ENCODE assay signal across 8 cellular contexts in the genomic region with DNA sequence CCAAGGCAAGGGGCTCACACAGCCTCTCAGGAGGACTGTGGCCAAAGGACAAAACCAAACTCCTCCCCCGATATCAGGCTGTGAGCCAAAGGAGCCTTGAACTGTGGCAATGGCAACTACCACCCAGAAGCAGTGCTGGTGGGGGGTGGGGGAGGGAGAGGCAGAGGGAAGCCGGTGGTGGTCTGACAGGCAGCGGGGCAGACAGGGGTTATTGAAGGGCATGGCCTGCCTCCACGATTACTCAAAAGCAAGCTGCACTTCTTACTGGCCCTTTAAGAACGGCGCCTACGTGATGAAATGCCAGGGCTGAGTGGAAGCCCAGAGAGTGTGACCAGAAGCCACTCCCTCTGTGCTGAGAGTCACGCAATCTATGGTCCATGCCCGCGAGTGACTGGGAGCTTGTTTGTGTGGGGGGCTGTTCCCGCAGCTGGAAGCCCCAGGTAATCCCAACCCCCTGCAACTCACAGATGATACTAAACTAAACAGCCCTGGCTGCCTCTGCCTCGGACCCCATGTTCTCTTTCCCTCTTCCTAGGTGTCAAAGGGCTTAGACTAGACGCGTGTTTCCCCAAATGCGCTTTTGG.
A peak's percentile ranks its signal among the peaks of the same experiment; 100 is the strongest.
DNase-seq lines count a peak whose midpoint lies in the region; ATAC-seq, FAIRE-seq and TF ChIP-seq lines count a peak whose summit lies in the region.

No MANE protein-coding gene starts in this region.

- TF ChIP-seq CTCF in GM12878 (IDR thresholded peaks at IDR 0.05 in 2 of 3, conservative IDR thresholded peaks at IDR 0.05 in 1 of 3; ENCODE audit: control insufficient read depth in 2 of 3, extremely low read depth in 1 of 3, insufficient read depth in 1 of 3, low read depth in 3 of 3, low read length in 3 of 3) (no peak), lower lobe of right lung (IDR thresholded peaks at IDR 0.05) (no peak)

- in situ Hi-C loops in GM12878 (cut with MboI) = no loop called here

- FAIRE-seq in GM12878 (lab: Jason Lieb, UNC) = peak; percentile 23

- no peak overlapping the region for H3K9ac ChIP-seq in GM12878 (ENCODE audit: control insufficient read depth, insufficient read depth, low read length)

- POLR2A ChIA-PET in GM12878 (lab: Charles Lee) = interaction anchor here (0.9 to 5.9 kb wide), 15 partner anchors 8 to 130 kb away, joined by 3 to 47 read pairs (median 6); no protein-coding TSS in a partner anchor

- no peak for TF ChIP-seq POLR2A in GM12878 (IDR thresholded peaks at IDR 0.05; ENCODE audit: low read depth, low read length)

- CTCF ChIA-PET in GM12878 (lab: Yijun Ruan, JAX) = interaction anchor here (1.0 to 2.4 kb wide), 7 partner anchors 9 to 138 kb away, joined by 3 to 13 read pairs (median 4); no protein-coding TSS in a partner anchor

- H3K27ac ChIP-seq in GM12878 (ENCODE audit: control insufficient read depth, insufficient read depth) (no peak overlapping the region; the same call in 1 of the 2 replicates), lower lobe of right lung (no peak overlapping the region)

- H2AFZ ChIP-seq in GM12878 (ENCODE audit: control insufficient read depth, low read depth, low read length) = peak overlapping the region; percentile 55

- H3K36me3 ChIP-seq in GM12878 (ENCODE audit: control insufficient read depth in 2 of 2, insufficient read depth in 2 of 2, low read length in 1 of 2) (no peaks in the 10 kb centered on the region), lower lobe of right lung (no peaks in the 10 kb centered on the region)

- H3K4me2 ChIP-seq in GM12878 (ENCODE audit: control insufficient read depth, insufficient read depth) = no peak overlapping the region; the same call in 1 of the 2 replicates

- H3K4me3 ChIP-seq in GM12878 (no peak overlapping the region), lower lobe of right lung (peak overlapping the region; percentile 4)

- H4K20me1 ChIP-seq in GM12878 (ENCODE audit: control insufficient read depth, insufficient read depth) = no peaks in the 10 kb centered on the region

- no peak for TF ChIP-seq RAD21 in GM12878 (IDR thresholded peaks at IDR 0.05; ENCODE audit: insufficient read depth, low read depth, low read length)

- no peaks in the 10 kb centered on the region for H3K79me2 ChIP-seq in GM12878 (ENCODE audit: control insufficient read depth, insufficient read depth, low read length)

- intact Hi-C loops in GM12878 (cut with micrococcal nuclease; ENCODE audit: unreplicated experiment) = no loop called here
- intact Hi-C loops in lower lobe of right lung (cut with DNase I) = no loop called here

- H3K4me1 ChIP-seq in GM12878 (ENCODE audit: control insufficient read depth, insufficient read depth, low read length) = peaks cover 3% of the 10 kb centered on the region; the same call in 1 of the 2 replicates
- H3K4me1 ChIP-seq in lower lobe of right lung = peaks cover 4% of the 10 kb centered on the region

- ATAC-seq in GM19035 (IDR thresholded peaks at IDR 0.05; ENCODE audit: unreplicated experiment) (peak; percentile 90), HG03280 (IDR thresholded peaks at IDR 0.05; ENCODE audit: unreplicated experiment) (peak; percentile 77), GM12878 (peak; percentile 96), lower lobe of right lung (peak; percentile 88 to 91), HG03342 (IDR thresholded peaks at IDR 0.05; ENCODE audit: unreplicated experiment) (no peak)

- no peaks in the 10 kb centered on the region; the same call in 2 of the 3 replicates for H3K9me3 ChIP-seq in GM12878 (replicated peaks; ENCODE audit: control insufficient read depth, insufficient read depth, low read length)
- H3K9me3 ChIP-seq in lower lobe of right lung = no peaks in the 10 kb centered on the region

- peak; percentile 78 to 87; a peak in 3 of 4 replicates for TF ChIP-seq EP300 in GM12878 (IDR thresholded peaks at IDR 0.05; ENCODE audit: borderline replicate concordance in 1 of 2, control insufficient read depth in 1 of 2, low read depth in 2 of 2, low read length in 2 of 2)

- SMC1A ChIA-PET in GM12878 (lab: Charles Lee; ENCODE audit: uncharacterized antibody, unreplicated experiment) = interaction anchor here (0.9 to 6.2 kb wide), 26 partner anchors 9 to 235 kb away, joined by 3 to 57 read pairs (median 5); no protein-coding TSS in a partner anchor

- 0 out of 4 replicates have a peak, but pooled peaks cover 0 to 2% of the 10 kb centered on the region in 2 experiments for H3K27me3 ChIP-seq in GM12878 (replicated peaks in 1 of 2; ENCODE audit: control insufficient read depth in 2 of 2, insufficient read depth in 2 of 2, low read length in 1 of 2)
- no peaks in the 10 kb centered on the region for H3K27me3 ChIP-seq in lower lobe of right lung (ENCODE audit: low read depth)

- BruUV-seq in GM12878 (replicated peaks; lab: Mats Ljungman, UMichigan) = no TSS peak

- RAD21 ChIA-PET in GM12878 (lab: Charles Lee; ENCODE audit: unreplicated experiment) = interaction anchor here (1.0 to 6.6 kb wide), 26 partner anchors 8 to 332 kb away, joined by 3 to 57 read pairs (median 6); no protein-coding TSS in a partner anchor

- DNase-seq in GM12878 (ENCODE audit: low read depth, low spot score) = peak; percentile 60
- DNase-seq in lower lobe of right lung = peak; percentile 79
- DNase-seq in NCI-H82 (lab: John Stamatoyannopoulos, UW) = no peak
- no peak for DNase-seq in Ammon's horn (ENCODE audit: low spot score)
- no peak for DNase-seq in AML-193 (lab: John Stamatoyannopoulos, UW)

- WGBS in GM12878 (ENCODE audit: insufficient coverage, insufficient replicate concordance, low lambda C conversion rate, missing lambda C conversion rate) = 44% methylated on average over 13 of the region's 15 CpGs

TF ChIP-seq in GM12878, 131 proteins besides CTCF, POLR2A, EP300 and RAD21 (continues in another document):
- peak; percentile 67 for TF ChIP-seq MEF2B (IDR thresholded peaks at IDR 0.05; ENCODE audit: partially characterized antibody, poor library complexity, severe bottlenecking)
- TF ChIP-seq STAT1 (conservative IDR thresholded peaks at IDR 0.05) = no peak
- no peak for TF ChIP-seq LARP7 (IDR thresholded peaks at IDR 0.05)
- TF ChIP-seq MTA2 (IDR thresholded peaks at IDR 0.05; ENCODE audit: low read depth) = peak; percentile 85
- no peak for TF ChIP-seq CBX3 (IDR thresholded peaks at IDR 0.05; ENCODE audit: borderline replicate concordance, low read depth)
- TF ChIP-seq YBX1 (IDR thresholded peaks at IDR 0.05) = no peak
- TF ChIP-seq, protein P1, sequence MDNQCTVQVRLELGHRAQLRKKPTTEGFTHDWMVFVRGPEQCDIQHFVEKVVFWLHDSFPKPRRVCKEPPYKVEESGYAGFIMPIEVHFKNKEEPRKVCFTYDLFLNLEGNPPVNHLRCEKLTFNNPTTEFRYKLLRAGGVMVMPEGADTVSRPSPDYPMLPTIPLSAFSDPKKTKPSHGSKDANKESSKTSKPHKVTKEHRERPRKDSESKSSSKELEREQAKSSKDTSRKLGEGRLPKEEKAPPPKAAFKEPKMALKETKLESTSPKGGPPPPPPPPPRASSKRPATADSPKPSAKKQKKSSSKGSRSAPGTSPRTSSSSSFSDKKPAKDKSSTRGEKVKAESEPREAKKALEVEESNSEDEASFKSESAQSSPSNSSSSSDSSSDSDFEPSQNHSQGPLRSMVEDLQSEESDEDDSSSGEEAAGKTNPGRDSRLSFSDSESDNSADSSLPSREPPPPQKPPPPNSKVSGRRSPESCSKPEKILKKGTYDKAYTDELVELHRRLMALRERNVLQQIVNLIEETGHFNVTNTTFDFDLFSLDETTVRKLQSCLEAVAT (IDR thresholded peaks at IDR 0.05) = peak; percentile 88
- no peak for TF ChIP-seq MYB (IDR thresholded peaks at IDR 0.05; ENCODE audit: borderline replicate concordance, low read depth, low read length)
- no peak for TF ChIP-seq PML (IDR thresholded peaks at IDR 0.05; ENCODE audit: low read length)
- TF ChIP-seq ATF7 (IDR thresholded peaks at IDR 0.05; ENCODE audit: low read depth) = peak; percentile 81
- TF ChIP-seq, protein P2, sequence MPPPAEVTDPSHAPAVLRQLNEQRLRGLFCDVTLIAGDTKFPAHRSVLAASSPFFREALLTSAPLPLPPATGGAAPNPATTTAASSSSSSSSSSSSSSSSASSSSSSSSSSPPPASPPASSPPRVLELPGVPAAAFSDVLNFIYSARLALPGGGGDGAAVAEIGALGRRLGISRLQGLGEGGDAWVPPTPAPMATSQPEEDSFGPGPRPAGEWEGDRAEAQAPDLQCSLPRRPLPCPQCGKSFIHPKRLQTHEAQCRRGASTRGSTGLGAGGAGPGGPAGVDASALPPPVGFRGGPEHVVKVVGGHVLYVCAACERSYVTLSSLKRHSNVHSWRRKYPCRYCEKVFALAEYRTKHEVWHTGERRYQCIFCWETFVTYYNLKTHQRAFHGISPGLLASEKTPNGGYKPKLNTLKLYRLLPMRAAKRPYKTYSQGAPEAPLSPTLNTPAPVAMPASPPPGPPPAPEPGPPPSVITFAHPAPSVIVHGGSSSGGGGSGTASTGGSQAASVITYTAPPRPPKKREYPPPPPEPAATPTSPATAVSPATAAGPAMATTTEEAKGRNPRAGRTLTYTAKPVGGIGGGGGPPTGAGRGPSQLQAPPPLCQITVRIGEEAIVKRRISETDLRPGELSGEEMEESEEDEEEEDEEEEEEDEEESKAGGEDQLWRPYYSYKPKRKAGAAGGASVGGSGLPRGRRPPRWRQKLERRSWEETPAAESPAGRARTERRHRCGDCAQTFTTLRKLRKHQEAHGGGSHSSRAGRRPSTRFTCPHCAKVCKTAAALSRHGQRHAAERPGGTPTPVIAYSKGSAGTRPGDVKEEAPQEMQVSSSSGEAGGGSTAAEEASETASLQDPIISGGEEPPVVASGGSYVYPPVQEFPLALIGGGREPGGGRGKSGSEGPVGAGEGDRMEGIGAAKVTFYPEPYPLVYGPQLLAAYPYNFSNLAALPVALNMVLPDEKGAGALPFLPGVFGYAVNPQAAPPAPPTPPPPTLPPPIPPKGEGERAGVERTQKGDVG (CRISPR knock-in tag; IDR thresholded peaks at IDR 0.05) = 0 out of 2 replicates have a peak, but pooled peaks have one; percentile 37
- peak; percentile 38; the same call in 1 of the 2 replicates for TF ChIP-seq BACH1 (IDR thresholded peaks at IDR 0.05; ENCODE audit: borderline replicate concordance)

Comparison
In these comparisons a context has a peak if more than half of its experiments do, and no peak if none do; other contexts are left out.
1. DNase-seq: peak in GM12878 (single experiment) and lower lobe of right lung (single experiment); none in NCI-H82 (single experiment), Ammon's horn (single experiment) and AML-193 (0 of 2).